2 cellular contexts compared by ENCODE assay signal in genomic region chr10:70297224-70297623, GRCh38.
TF ChIP-seq lines count a peak whose summit lies in the region.

No MANE protein-coding gene starts in this region.

TF ChIP-seq in SK-N-SH, 30 proteins besides CTCF, POLR2A, EP300 and RAD21 (continued from another document):
- TF ChIP-seq, protein P1, sequence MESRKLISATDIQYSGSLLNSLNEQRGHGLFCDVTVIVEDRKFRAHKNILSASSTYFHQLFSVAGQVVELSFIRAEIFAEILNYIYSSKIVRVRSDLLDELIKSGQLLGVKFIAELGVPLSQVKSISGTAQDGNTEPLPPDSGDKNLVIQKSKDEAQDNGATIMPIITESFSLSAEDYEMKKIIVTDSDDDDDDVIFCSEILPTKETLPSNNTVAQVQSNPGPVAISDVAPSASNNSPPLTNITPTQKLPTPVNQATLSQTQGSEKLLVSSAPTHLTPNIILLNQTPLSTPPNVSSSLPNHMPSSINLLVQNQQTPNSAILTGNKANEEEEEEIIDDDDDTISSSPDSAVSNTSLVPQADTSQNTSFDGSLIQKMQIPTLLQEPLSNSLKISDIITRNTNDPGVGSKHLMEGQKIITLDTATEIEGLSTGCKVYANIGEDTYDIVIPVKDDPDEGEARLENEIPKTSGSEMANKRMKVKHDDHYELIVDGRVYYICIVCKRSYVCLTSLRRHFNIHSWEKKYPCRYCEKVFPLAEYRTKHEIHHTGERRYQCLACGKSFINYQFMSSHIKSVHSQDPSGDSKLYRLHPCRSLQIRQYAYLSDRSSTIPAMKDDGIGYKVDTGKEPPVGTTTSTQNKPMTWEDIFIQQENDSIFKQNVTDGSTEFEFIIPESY (IDR thresholded peaks at IDR 0.05; ENCODE audit: borderline replicate concordance, low read depth) = no peak
- no peak for TF ChIP-seq MEF2A (IDR thresholded peaks at IDR 0.05; ENCODE audit: borderline replicate concordance, low read depth)
- no peak for TF ChIP-seq RXRA (IDR thresholded peaks at IDR 0.05; ENCODE audit: borderline replicate concordance, low read depth)
- TF ChIP-seq NFIC (IDR thresholded peaks at IDR 0.05; ENCODE audit: borderline replicate concordance) = no peak

TF ChIP-seq in SK-N-SH treated with all-trans-retinoic acid at 6 μM for 48 hours, 23 proteins besides CTCF, POLR2A, EP300 and RAD21 (continued from another document):
- TF ChIP-seq CSRNP3 (CRISPR knock-in tag; IDR thresholded peaks at IDR 0.05) = no peak
- no peak for TF ChIP-seq SNAI2 (CRISPR knock-in tag; IDR thresholded peaks at IDR 0.05)
- TF ChIP-seq ARNTL (CRISPR knock-in tag; IDR thresholded peaks at IDR 0.05; ENCODE audit: borderline replicate concordance, low read depth) = no peak
